In genomic region chr1:155745284-155746228, GRCh38 we compare ENCODE assay signal across 8 cellular contexts.
DNase-seq lines count a peak whose midpoint lies in the region; ATAC-seq and TF ChIP-seq lines count a peak whose summit lies in the region.
"Not testable (repeated sequence)": the region's sequence is repeated elsewhere in the genome, so short reads cannot be mapped to it uniquely, and the experiment has no call there.

No MANE protein-coding gene starts in this region.

- not testable (repeated sequence) for H4K20me1 ChIP-seq in BLaER1

- H3K4me1 ChIP-seq in BLaER1, result peaks cover 12% of the 10 kb centered on the region

- ATAC-seq in GM19324 (IDR thresholded peaks at IDR 0.05; ENCODE audit: low FRiP score, unreplicated experiment) (peak; percentile 86), HG03460 (IDR thresholded peaks at IDR 0.05; ENCODE audit: unreplicated experiment) (peak; percentile 74)

- peaks cover 28% of the 10 kb centered on the region for H3K36me3 ChIP-seq in BLaER1

- DNase-seq in NCI-H524 treated with DMSO at 0.1 percent for 48 hours (lab: John Stamatoyannopoulos, UW) (peak; percentile 72), coronary artery (ENCODE audit: low spot score) (peak; percentile 96), left kidney (ENCODE audit: low read depth, low spot score) (peak; percentile 98)
- peak; percentile 100 for DNase-seq in activated CD4-positive, alpha-beta T cell treated with anti-CD3 and anti-CD28 coated beads for 48 hours
- peak; percentile 99 for DNase-seq in stimulated activated CD4-positive, alpha-beta T cell treated with anti-CD3 and anti-CD28 coated beads, Interleukin-1b, Interleukin-23, amount 100 ng/mL, for 48 hours

- H3K27ac ChIP-seq in BLaER1, result peak overlapping the region; percentile 60
- peak overlapping the region; percentile 52 to 83 for H3K27ac ChIP-seq in coronary artery

- H3K4me3 ChIP-seq in BLaER1 (peak overlapping the region; percentile 68), coronary artery (peak overlapping the region; percentile 78)

- H3K4me2 ChIP-seq in BLaER1, result peak overlapping the region; percentile 86

- H3K27me3 ChIP-seq in BLaER1, result not testable (repeated sequence)

- H3K9me3 ChIP-seq in BLaER1, result not testable (repeated sequence)

- TF ChIP-seq CTCF in coronary artery (IDR thresholded peaks at IDR 0.05), result not testable (repeated sequence)

- peak overlapping the region; percentile 73 for H3K9ac ChIP-seq in BLaER1

Comparison
In these comparisons a context has a peak if more than half of its experiments do, and no peak if none do; other contexts are left out.
1. Peak in every context shown above with its lines: DNase-seq, ATAC-seq, H3K4me3 ChIP-seq and H3K27ac ChIP-seq.